28 cellular contexts compared by ENCODE assay signal in the genomic region with DNA sequence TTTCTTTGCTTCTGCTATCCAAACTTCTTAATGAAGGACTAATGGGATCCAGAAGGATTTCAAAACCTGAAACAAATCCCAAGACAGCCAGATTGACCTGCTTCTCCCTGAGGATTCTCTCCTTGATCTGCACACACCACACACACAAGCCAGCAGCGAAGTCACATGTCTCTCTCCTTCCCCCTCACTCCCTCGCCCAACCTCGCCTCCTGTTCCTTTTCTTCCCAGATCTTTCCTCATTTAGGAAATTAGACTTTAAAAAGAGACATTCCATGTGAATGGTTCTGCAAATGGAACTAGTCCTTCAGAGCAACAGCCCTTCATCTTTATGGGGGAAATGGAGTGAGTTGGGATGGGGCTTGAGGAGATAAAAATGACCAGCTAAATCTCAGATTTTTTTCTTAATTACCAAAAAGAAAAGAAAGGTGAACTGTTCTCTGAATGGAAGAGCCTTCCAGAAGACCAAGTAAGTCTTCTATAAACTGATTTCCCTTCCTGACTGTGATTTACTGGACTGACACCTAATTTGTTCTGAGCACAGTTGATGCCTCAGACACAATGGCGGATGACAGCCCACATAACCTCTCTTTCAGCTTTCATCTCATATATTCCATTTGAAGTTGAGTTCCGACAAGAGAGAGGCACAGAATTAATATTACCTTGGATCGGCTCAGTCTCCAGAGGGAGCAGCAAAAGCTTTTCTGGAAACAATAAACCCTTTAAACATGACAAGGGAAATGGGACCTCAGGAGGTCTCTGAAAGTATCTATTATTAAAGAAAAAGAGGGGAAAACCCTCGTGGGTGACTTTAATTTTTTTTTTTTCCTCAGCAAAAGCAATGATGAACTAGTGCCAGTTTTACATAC.
"Had no signal": no experiment of that assay in that cellular context is flagged by ENCODE, and none has a peak within 500 bp of the region (broad histone marks: within the 10 kb centered on the region; RNA-seq: fewer than 3 reads in every experiment).

No MANE protein-coding gene starts in this region.

- H3K27ac Mint-ChIP-seq: activated CD4-positive, alpha-beta memory T cell treated with anti-CD3 and anti-CD28 coated beads for 36 hours; activated T-helper 17 cell treated with anti-CD3 and anti-CD28 coated beads, Interleukin-2, amount 50 U/mL, for 72 hours; dendritic cell treated with granulocyte-macrophage colony-stimulating factor and Interleukin-4, amounts not matched to agents 40 ng/mL and 50 ng/mL, for 4 days; endodermal cell; immature natural killer cell; naive B cell had no signal

- H3K27ac ChIP-seq: breast epithelium, heart left ventricle, right lobe of liver, testis, VCaP had no signal

- H3K27me3 Mint-ChIP-seq: activated CD4-positive, alpha-beta memory T cell treated with anti-CD3 and anti-CD28 coated beads for 36 hours; activated T-helper 17 cell treated with anti-CD3 and anti-CD28 coated beads, Interleukin-2, amount 50 U/mL, for 72 hours; dendritic cell treated with granulocyte-macrophage colony-stimulating factor and Interleukin-4, amounts not matched to agents 40 ng/mL and 50 ng/mL, for 4 days had no signal

- H3K36me3 ChIP-seq: breast epithelium, heart left ventricle, right lobe of liver had no signal

- H3K4me1 ChIP-seq: breast epithelium, heart left ventricle, right lobe of liver, testis had no signal

- H3K27me3 ChIP-seq: breast epithelium, right lobe of liver, testis had no signal

- H3K4me3 Mint-ChIP-seq: activated CD4-positive, alpha-beta memory T cell treated with anti-CD3 and anti-CD28 coated beads for 36 hours; activated T-cell treated with anti-CD3 and anti-CD28 coated beads, Interleukin-2, amount 50 U/mL, for 4 hours; activated T-helper 17 cell treated with anti-CD3 and anti-CD28 coated beads, Interleukin-2, amount 50 U/mL, for 72 hours; dendritic cell treated with granulocyte-macrophage colony-stimulating factor and Interleukin-4, amounts not matched to agents 40 ng/mL and 50 ng/mL, for 4 days; endodermal cell; immature natural killer cell; naive B cell; neural crest cell had no signal

- DNase-seq: activated CD4-positive, alpha-beta memory T cell treated with anti-CD3 and anti-CD28 coated beads for 36 hours; activated CD4-positive, alpha-beta T cell treated with anti-CD3 and anti-CD28 coated beads for 48 hours; activated CD8-positive, alpha-beta memory T cell treated with anti-CD3 and anti-CD28 coated beads, Interleukin-2, amount 50 U/mL, for 48 hours; activated gamma-delta T cell treated with Interleukin-2 at 50 U/mL for 16 hours; activated naive CD4-positive, alpha-beta T cell treated with anti-CD3 and anti-CD28 coated beads, Interleukin-2, amount 50 U/mL, for 16 hours; activated T-cell treated with anti-CD3 and anti-CD28 coated beads, Interleukin-2, amount 50 U/mL, for 4 hours; central memory CD4-positive, alpha-beta T cell; endodermal cell; foreskin fibroblast; heart left ventricle; hypothalamus; immature natural killer cell; kidney; left colon; mammary epithelial cell; naive B cell; right lobe of liver; stimulated activated CD4-positive, alpha-beta T cell treated with anti-CD3 and anti-CD28 coated beads, Interleukin-2, amount 100 ng/mL, for 48 hours; stimulated activated naive CD4-positive, alpha-beta T cell treated with Interleukin-2 at 50 U/mL for 16 hours; testis; trophoblast cell had no signal

- H3K9me3 Mint-ChIP-seq: dendritic cell treated with granulocyte-macrophage colony-stimulating factor and Interleukin-4, amounts not matched to agents 40 ng/mL and 50 ng/mL, for 4 days; endodermal cell; immature natural killer cell; naive B cell; neural crest cell had no signal

- H3K4me3 ChIP-seq: breast epithelium, heart left ventricle, right lobe of liver, testis had no signal

- H3K9me3 ChIP-seq: breast epithelium, heart left ventricle, right lobe of liver, testis had no signal

- ATAC-seq: activated CD4-positive, CD25-positive, alpha-beta regulatory T cell treated with anti-CD3 and anti-CD28 coated beads, Interleukin-2, amount 50 U/mL, for 24 hours; activated T-cell treated with anti-CD3 and anti-CD28 coated beads, Interleukin-2, amount 50 U/mL, for 4 hours; activated T-helper 17 cell treated with anti-CD3 and anti-CD28 coated beads, Interleukin-2, amount 50 U/mL, for 72 hours; esophagus mucosa; heart left ventricle; left colon; right lobe of liver had no signal

- H3K4me1 Mint-ChIP-seq: activated T-helper 17 cell treated with anti-CD3 and anti-CD28 coated beads, Interleukin-2, amount 50 U/mL, for 72 hours; immature natural killer cell; naive B cell had no signal

- H3K36me3 Mint-ChIP-seq: activated CD4-positive, alpha-beta memory T cell treated with anti-CD3 and anti-CD28 coated beads for 36 hours; immature natural killer cell; naive B cell had no signal
